ENCODE assay signal across 8 cellular contexts in the genomic region with DNA sequence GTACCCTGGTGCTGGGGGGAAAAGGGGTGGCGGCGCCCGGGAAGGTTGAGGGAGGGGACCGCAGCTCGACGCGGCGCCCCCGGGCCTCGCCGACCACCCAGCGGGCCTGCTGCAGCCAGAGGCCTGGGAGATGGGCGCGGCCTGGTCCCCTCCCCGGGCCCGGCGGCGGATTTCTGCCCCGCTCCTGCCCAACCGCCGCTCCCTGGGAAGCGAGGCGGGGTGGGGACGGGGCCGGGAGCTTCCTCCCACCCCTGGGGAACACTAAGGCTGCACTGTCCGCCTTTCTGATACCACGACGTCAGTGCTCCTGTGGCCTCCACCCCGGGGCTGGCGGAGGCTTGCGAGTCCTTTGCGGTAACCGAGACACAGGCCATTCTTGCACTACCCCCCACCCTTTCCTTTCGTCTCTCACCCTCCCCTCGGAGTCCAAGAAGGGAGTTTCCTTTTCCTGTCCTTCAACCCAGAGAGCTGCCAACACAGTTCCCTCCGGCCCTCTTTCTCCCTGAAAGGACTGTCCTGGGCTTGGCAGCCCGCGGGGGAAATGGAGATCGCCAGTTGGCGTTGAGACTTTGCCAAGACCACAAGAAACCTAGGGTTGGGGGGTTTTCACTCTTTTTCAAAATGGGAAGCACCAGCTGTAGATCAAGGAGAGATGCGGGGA. TPM values are rescaled to one million over a fixed set of nuclear protein-coding genes. Genes with fewer than 3 reads are reported as not detected.
DNase-seq lines count a peak whose midpoint lies in the region; ATAC-seq, FAIRE-seq and TF ChIP-seq lines count a peak whose summit lies in the region.

No MANE protein-coding gene starts in this region.

- no peak for TF ChIP-seq CTCF in ovary (IDR thresholded peaks at IDR 0.05)

- H3K4me1 ChIP-seq in adipocyte (ENCODE audit: control insufficient read depth, insufficient read depth, low read length): peaks cover 55% of the 10 kb centered on the region
- peaks cover 2% of the 10 kb centered on the region for H3K4me1 ChIP-seq in ovary (ENCODE audit: insufficient read depth)

- WGBS in ovary, 3 donors: 0 to 1% (median 0%) methylated on average over 17 to 41 of the region's 41 CpGs

- peak overlapping the region; percentile 81 to 96 for H3K27ac ChIP-seq in ovary

- TF ChIP-seq POLR2A in ovary (IDR thresholded peaks at IDR 0.05): no peak

- ATAC-seq in GM21367 (IDR thresholded peaks at IDR 0.05; ENCODE audit: unreplicated experiment): peak; percentile 27

- TF ChIP-seq EP300 in ovary (IDR thresholded peaks at IDR 0.05): no peak

- peak overlapping the region; percentile 99 for H3K9ac ChIP-seq in adipocyte (ENCODE audit: low read length)

- H3K9me3 ChIP-seq in adipocyte (ENCODE audit: control insufficient read depth, low read length) (no peaks in the 10 kb centered on the region), ovary (no peaks in the 10 kb centered on the region)

- H3K36me3 ChIP-seq in adipocyte (ENCODE audit: control insufficient read depth, insufficient read depth, low read length, severe bottlenecking) (no peaks in the 10 kb centered on the region), ovary (no peaks in the 10 kb centered on the region)

- H3K4me3 ChIP-seq in adipocyte (ENCODE audit: low read length): peak overlapping the region; percentile 92
- peak overlapping the region; percentile 96 for H3K4me3 ChIP-seq in ovary

- H3K27me3 ChIP-seq in adipocyte (replicated peaks; ENCODE audit: control insufficient read depth, insufficient read depth, low read length) (no peaks in the 10 kb centered on the region), ovary (no peaks in the 10 kb centered on the region)

- intact Hi-C loops in cardiac septum (cut with DNase I) (loop anchor here (2.0 to 10.0 kb wide), 5 partner anchors 70 to 380 kb away; partner anchors contain the start of genes HS2ST1, ODF2L and SELENOF), ovary (cut with DNase I) (loop anchor here in 1 of 4 donors (10.0 kb wide), 1 partner anchor 380 kb away; no protein-coding TSS in a partner anchor)

- FAIRE-seq in RCC 7860 (lab: Jason Lieb, UNC): no peak

- DNase-seq in EH (ENCODE audit: low read depth) (peak; percentile 77), HK-2 (ENCODE audit: unreplicated experiment) (peak; percentile 65), RCC 7860 (ENCODE audit: low spot score) (peak; percentile 53), adipocyte (ENCODE audit: low read depth) (peak; percentile 78), cardiac septum (ENCODE audit: low spot score) (peak; percentile 86), ovary (peak in 3 of 5 donors; percentile 39 to 51 (median 44)), NCI-H1694 (lab: John Stamatoyannopoulos, UW) (no peak)

RNA-seq across cellular contexts. Expression of gene SH3GLB1, which starts 0.7 kb away (rescaled TPM):
- 160 TPM for total RNA-seq in cardiac septum
- total RNA-seq in ovary: 10 to 100 TPM; 23.7 to 58.5 (median 49.5) TPM
- 10 to 100 TPM; 18.8 to 63.2 TPM for polyA plus RNA-seq in ovary
